In genomic region chr15:71138473-71138872, GRCh38 we compare ENCODE assay signal across 1 cellular context.
TF ChIP-seq lines count a peak whose summit lies in the region.

No MANE protein-coding gene starts in this region.

TF ChIP-seq in IMR-90, 13 proteins besides CTCF, POLR2A, EP300 and RAD21 (continued from another document):
- TF ChIP-seq USF2 (IDR thresholded peaks at IDR 0.05; ENCODE audit: low read depth, low read length) (no peak), RFX5 (IDR thresholded peaks at IDR 0.05; ENCODE audit: low read depth, low read length) (no peak), MAFK (IDR thresholded peaks at IDR 0.05; ENCODE audit: low read depth, low read length) (no peak)
- TF ChIP-seq, protein P1, sequence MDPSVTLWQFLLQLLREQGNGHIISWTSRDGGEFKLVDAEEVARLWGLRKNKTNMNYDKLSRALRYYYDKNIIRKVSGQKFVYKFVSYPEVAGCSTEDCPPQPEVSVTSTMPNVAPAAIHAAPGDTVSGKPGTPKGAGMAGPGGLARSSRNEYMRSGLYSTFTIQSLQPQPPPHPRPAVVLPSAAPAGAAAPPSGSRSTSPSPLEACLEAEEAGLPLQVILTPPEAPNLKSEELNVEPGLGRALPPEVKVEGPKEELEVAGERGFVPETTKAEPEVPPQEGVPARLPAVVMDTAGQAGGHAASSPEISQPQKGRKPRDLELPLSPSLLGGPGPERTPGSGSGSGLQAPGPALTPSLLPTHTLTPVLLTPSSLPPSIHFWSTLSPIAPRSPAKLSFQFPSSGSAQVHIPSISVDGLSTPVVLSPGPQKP (IDR thresholded peaks at IDR 0.05; ENCODE audit: borderline replicate concordance, low read depth, low read length): no peak
